12 cellular contexts compared by ENCODE assay signal in the genomic region with DNA sequence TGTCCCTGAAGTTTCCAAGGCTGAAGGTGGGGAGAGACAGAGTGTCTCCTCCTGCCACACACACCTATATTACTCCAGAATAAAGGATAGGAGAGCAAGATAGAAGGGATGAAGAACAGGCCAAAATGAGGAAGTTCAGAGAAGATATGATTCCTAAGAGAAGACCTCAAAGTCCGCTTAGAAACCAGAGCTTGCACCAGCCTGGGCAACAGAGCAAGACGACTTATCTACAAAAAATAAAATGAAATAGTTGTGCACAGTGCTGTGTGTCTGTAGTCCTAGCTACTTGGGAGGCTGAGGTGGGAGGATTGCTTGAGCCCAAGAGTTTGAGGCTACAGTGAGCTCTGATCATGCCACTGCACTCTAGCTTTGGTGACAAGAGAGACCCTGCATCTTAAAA.
DNase-seq lines count a peak whose midpoint lies in the region; ATAC-seq and TF ChIP-seq lines count a peak whose summit lies in the region.
"Had no signal": no experiment of that assay in that cellular context is flagged by ENCODE, and none has a peak within 500 bp of the region (broad histone marks: within the 10 kb centered on the region; RNA-seq: fewer than 3 reads in every experiment).

No MANE protein-coding gene starts in this region.

- peak overlapping the region; percentile 76 to 86 for H3K4me3 Mint-ChIP-seq in activated T-cell treated with anti-CD3 and anti-CD28 coated beads, Interleukin-2, amount 50 U/mL, for 72 hours
- H3K4me3 Mint-ChIP-seq in IgD-negative memory B cell, result peak overlapping the region; percentile 21 to 83 (median 78)
- peak overlapping the region; percentile 60 for H3K4me3 Mint-ChIP-seq in activated CD8-positive, alpha-beta T cell treated with anti-CD3 and anti-CD28 coated beads for 36 hours
- H3K4me3 Mint-ChIP-seq in stimulated activated memory B cell treated with anti-CD40 and anti-IgM and Interleukin-4, amounts not matched to agents 10 μg/mL and 1 μg/mL and 100 μg/mL, for 72 hours, result peak overlapping the region; percentile 51
- H3K4me3 Mint-ChIP-seq: dendritic cell treated with granulocyte-macrophage colony-stimulating factor and Interleukin-4, amounts not matched to agents 40 ng/mL and 50 ng/mL, for 4 days had no signal

- H3K9me3 ChIP-seq in Peyer's patch, result no peaks in the 10 kb centered on the region
- H3K9me3 ChIP-seq: uterus had no signal

- no peak for TF ChIP-seq POLR2A in Peyer's patch (IDR thresholded peaks at IDR 0.05)

- POLR2A ChIA-PET in activated CD8-positive, alpha-beta T cell treated with anti-CD3 and anti-CD28 coated beads for 36 hours (lab: Charles Lee), result interaction anchor here (0.7 to 1.9 kb wide), 7 partner anchors 9 to 128 kb away, joined by 3 to 13 read pairs (median 3); a partner anchor contains a TSS

- DNase-seq in activated T-cell treated with anti-CD3 and anti-CD28 coated beads, Interleukin-2, amount 50 U/mL, for 72 hours, result no peak
- no peak for DNase-seq in activated T-cell treated with anti-CD3 and anti-CD28 coated beads, Interleukin-2, amount 50 U/mL, for 48 hours
- no peak for DNase-seq in activated CD8-positive, alpha-beta T cell treated with anti-CD3 and anti-CD28 coated beads for 36 hours
- DNase-seq in mesenteric fat pad (ENCODE audit: low spot score) (no peak), Peyer's patch (no peak)
- DNase-seq: amniotic stem cell, uterus had no signal

- no peak for ATAC-seq in activated T-cell treated with anti-CD3 and anti-CD28 coated beads, Interleukin-2, amount 50 U/mL, for 72 hours (replicated peaks in 1 of 2)
- ATAC-seq in activated CD8-positive, alpha-beta T cell treated with anti-CD3 and anti-CD28 coated beads for 36 hours, result no peak
- ATAC-seq in stimulated activated memory B cell treated with anti-CD40 and anti-IgM and Interleukin-4, amounts not matched to agents 10 μg/mL and 1 μg/mL and 100 μg/mL, for 72 hours, result peak; percentile 53
- no peak for ATAC-seq in GM21576 (IDR thresholded peaks at IDR 0.05; ENCODE audit: unreplicated experiment)

- H3K27ac ChIP-seq in Peyer's patch, result peak overlapping the region in 1 of 4 donors; percentile 63
- H3K27ac ChIP-seq: parathyroid adenoma, uterus had no signal

- CTCF ChIA-PET in activated CD8-positive, alpha-beta T cell treated with anti-CD3 and anti-CD28 coated beads for 36 hours (lab: Charles Lee), result interaction anchor here (0.6 to 2.6 kb wide), 6 partner anchors 11 to 128 kb away, joined by 3 to 14 read pairs (median 3); a partner anchor contains a TSS

- H3K27me3 ChIP-seq in Peyer's patch, result no peaks in the 10 kb centered on the region
- H3K27me3 ChIP-seq: uterus had no signal

- H3K27ac Mint-ChIP-seq in activated T-cell treated with anti-CD3 and anti-CD28 coated beads, Interleukin-2, amount 50 U/mL, for 72 hours, result peak overlapping the region; percentile 81
- peak overlapping the region; percentile 13 to 96 (median 65) for H3K27ac Mint-ChIP-seq in IgD-negative memory B cell
- peak overlapping the region; percentile 90 for H3K27ac Mint-ChIP-seq in activated CD8-positive, alpha-beta T cell treated with anti-CD3 and anti-CD28 coated beads for 36 hours
- peak overlapping the region; percentile 75 for H3K27ac Mint-ChIP-seq in stimulated activated memory B cell treated with anti-CD40 and anti-IgM and Interleukin-4, amounts not matched to agents 10 μg/mL and 1 μg/mL and 100 μg/mL, for 72 hours
- H3K27ac Mint-ChIP-seq: dendritic cell treated with granulocyte-macrophage colony-stimulating factor and Interleukin-4, amounts not matched to agents 40 ng/mL and 50 ng/mL, for 4 days had no signal

- peaks cover 2 to 4% of the 10 kb centered on the region in 2 donors for H3K9me3 Mint-ChIP-seq in activated T-cell treated with anti-CD3 and anti-CD28 coated beads, Interleukin-2, amount 50 U/mL, for 72 hours
- H3K9me3 Mint-ChIP-seq in IgD-negative memory B cell, result no peaks in the 10 kb centered on the region
- H3K9me3 Mint-ChIP-seq in activated CD8-positive, alpha-beta T cell treated with anti-CD3 and anti-CD28 coated beads for 36 hours, result no peaks in the 10 kb centered on the region
- no peaks in the 10 kb centered on the region for H3K9me3 Mint-ChIP-seq in stimulated activated memory B cell treated with anti-CD40 and anti-IgM and Interleukin-4, amounts not matched to agents 10 μg/mL and 1 μg/mL and 100 μg/mL, for 72 hours
- H3K9me3 Mint-ChIP-seq: dendritic cell treated with granulocyte-macrophage colony-stimulating factor and Interleukin-4, amounts not matched to agents 40 ng/mL and 50 ng/mL, for 4 days had no signal

- intact Hi-C loops in activated CD8-positive, alpha-beta T cell treated with anti-CD3 and anti-CD28 coated beads for 36 hours (cut with micrococcal nuclease), result no loop called here

- H3K4me1 Mint-ChIP-seq in activated T-cell treated with anti-CD3 and anti-CD28 coated beads, Interleukin-2, amount 50 U/mL, for 72 hours (ENCODE audit: low read depth), result peaks cover 54% of the 10 kb centered on the region
- H3K4me1 Mint-ChIP-seq in IgD-negative memory B cell, result peaks cover 19 to 45% (median 23%) of the 10 kb centered on the region in 3 donors
- H3K4me1 Mint-ChIP-seq in activated CD8-positive, alpha-beta T cell treated with anti-CD3 and anti-CD28 coated beads for 36 hours (ENCODE audit: low read depth), result peaks cover 52% of the 10 kb centered on the region
- H3K4me1 Mint-ChIP-seq in stimulated activated memory B cell treated with anti-CD40 and anti-IgM and Interleukin-4, amounts not matched to agents 10 μg/mL and 1 μg/mL and 100 μg/mL, for 72 hours, result peaks cover 45% of the 10 kb centered on the region

- H3K4me3 ChIP-seq in Peyer's patch, result no peak overlapping the region
- H3K4me3 ChIP-seq: uterus had no signal

- peaks cover 0 to 1% of the 10 kb centered on the region in 2 donors for H3K36me3 Mint-ChIP-seq in activated T-cell treated with anti-CD3 and anti-CD28 coated beads, Interleukin-2, amount 50 U/mL, for 72 hours (ENCODE audit: insufficient read depth in 2 of 2)
- H3K36me3 Mint-ChIP-seq in IgD-negative memory B cell, result peaks cover 2% of the 10 kb centered on the region
- H3K36me3 Mint-ChIP-seq in activated CD8-positive, alpha-beta T cell treated with anti-CD3 and anti-CD28 coated beads for 36 hours (ENCODE audit: low read depth), result no peaks in the 10 kb centered on the region
- H3K36me3 Mint-ChIP-seq in stimulated activated memory B cell treated with anti-CD40 and anti-IgM and Interleukin-4, amounts not matched to agents 10 μg/mL and 1 μg/mL and 100 μg/mL, for 72 hours, result no peaks in the 10 kb centered on the region

- peaks cover 0 to 4% (median 0%) of the 10 kb centered on the region in 4 donors for H3K4me1 ChIP-seq in Peyer's patch
- H3K4me1 ChIP-seq: parathyroid adenoma, uterus had no signal

- no peaks in the 10 kb centered on the region for H3K27me3 Mint-ChIP-seq in activated T-cell treated with anti-CD3 and anti-CD28 coated beads, Interleukin-2, amount 50 U/mL, for 72 hours (ENCODE audit: low read depth)
- peaks cover 1% of the 10 kb centered on the region for H3K27me3 Mint-ChIP-seq in IgD-negative memory B cell
- no peaks in the 10 kb centered on the region for H3K27me3 Mint-ChIP-seq in activated CD8-positive, alpha-beta T cell treated with anti-CD3 and anti-CD28 coated beads for 36 hours
- no peaks in the 10 kb centered on the region for H3K27me3 Mint-ChIP-seq in stimulated activated memory B cell treated with anti-CD40 and anti-IgM and Interleukin-4, amounts not matched to agents 10 μg/mL and 1 μg/mL and 100 μg/mL, for 72 hours

- TF ChIP-seq CTCF in activated CD8-positive, alpha-beta T cell treated with anti-CD3 and anti-CD28 coated beads for 36 hours (IDR thresholded peaks at IDR 0.05), result no peak
- no peak for TF ChIP-seq CTCF in Peyer's patch (IDR thresholded peaks at IDR 0.05)

- no peaks in the 10 kb centered on the region for H3K36me3 ChIP-seq in Peyer's patch
- H3K36me3 ChIP-seq: uterus had no signal
